ENCODE assay signal across 20 cellular contexts in the genomic region with DNA sequence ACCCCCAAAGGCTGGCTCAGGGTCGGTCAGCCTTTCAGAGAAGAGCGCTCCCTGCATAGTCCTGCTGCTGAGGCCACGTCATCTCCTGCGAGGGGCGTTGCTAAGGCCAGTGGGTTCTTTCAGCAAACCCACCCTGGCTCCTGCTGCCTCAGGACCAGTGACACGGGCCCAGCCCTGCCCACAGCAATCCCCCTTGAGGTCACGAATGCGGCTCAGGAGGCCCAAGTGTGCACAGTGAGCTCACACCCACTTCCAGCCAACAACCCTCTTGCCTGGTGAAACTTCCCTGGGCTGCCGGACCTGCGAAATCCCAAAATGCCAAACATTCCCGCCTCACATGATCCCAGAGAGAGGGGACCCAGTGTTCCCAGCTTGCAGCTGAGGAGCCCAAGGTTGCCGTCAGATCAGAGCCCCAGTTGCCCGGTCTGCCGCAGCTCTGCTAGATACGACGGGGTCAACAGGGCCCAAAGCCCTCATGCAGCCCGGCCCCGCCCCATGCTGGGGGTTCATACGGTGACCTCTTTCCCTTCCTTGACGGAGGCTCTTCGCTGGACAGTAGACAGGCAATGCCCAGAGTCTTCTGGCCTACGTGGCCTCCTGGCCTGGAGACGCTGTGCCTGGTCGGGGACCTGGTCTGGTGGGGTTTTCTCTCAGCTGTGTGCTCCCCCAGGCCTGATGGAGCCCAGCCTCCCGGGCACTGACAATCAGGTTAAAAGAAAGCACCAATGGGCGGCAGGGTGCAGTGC.
A peak's percentile ranks its signal among the peaks of the same experiment; 100 is the strongest.
DNase-seq lines count a peak whose midpoint lies in the region; ATAC-seq, FAIRE-seq and TF ChIP-seq lines count a peak whose summit lies in the region.
"Had no signal": no experiment of that assay in that cellular context is flagged by ENCODE, and none has a peak within 500 bp of the region (broad histone marks: within the 10 kb centered on the region; RNA-seq: fewer than 3 reads in every experiment).

No MANE protein-coding gene starts in this region.

- DNase-seq in activated effector memory CD4-positive, alpha-beta T cell treated with anti-CD3 and anti-CD28 coated beads, Interleukin-2, amount 50 U/mL, for 16 hours = peak; percentile 49
- no peak for DNase-seq in activated effector memory CD4-positive, alpha-beta T cell treated with Interleukin-2 at 50 U/mL for 16 hours
- DNase-seq in H1 (ENCODE audit: low read depth in 1 of 2, low spot score in 2 of 2) = no peak
- peak; percentile 85 for DNase-seq in mesenteric fat pad (ENCODE audit: low spot score)
- peak; percentile 38 for DNase-seq in ureter (ENCODE audit: low spot score)
- DNase-seq in NCI-H187 treated with DMSO at 0.1 percent for 48 hours (lab: John Stamatoyannopoulos, UW) = no peak
- DNase-seq in stimulated activated CD4-positive, alpha-beta T cell treated with anti-CD3 and anti-CD28 coated beads, Interleukin-4, amount 100 ng/mL, for 1 hour = no peak
- DNase-seq: AML-193; CD4-positive, alpha-beta memory T cell; DMS79 treated with DMSO at 0.1 percent for 48 hours; NCI-H1092 treated with DMSO at 0.1 percent for 48 hours; NCI-H1694; NCI-H446; NCI-H774 had no signal

- TF ChIP-seq CTCF in H1 (IDR thresholded peaks at IDR 0.05; ENCODE audit: control extremely low read depth in 1 of 3, insufficient read depth in 1 of 3, low read depth in 1 of 3, low read length in 3 of 3) = no peak

- no peak overlapping the region for H3K56ac ChIP-seq in H1 (replicated peaks; ENCODE audit: insufficient read length, low read depth, low read length)

- peak overlapping the region; percentile 73 for H3K14ac ChIP-seq in H1 (ENCODE audit: insufficient read length)

- H3K27me3 ChIP-seq in H1 (replicated peaks in 1 of 4; ENCODE audit: control insufficient read depth in 3 of 4, extremely low read depth in 1 of 4, insufficient read depth in 3 of 4, low read length in 3 of 4) = no peaks in the 10 kb centered on the region

- H3K23ac ChIP-seq in H1 (ENCODE audit: insufficient read length) = no peak overlapping the region

- CTCF ChIA-PET in H1 (lab: Charles Lee; ENCODE audit: partially characterized antibody) = no interaction called here

- H4K20me1 ChIP-seq in H1 (replicated peaks in 1 of 2; ENCODE audit: control insufficient read depth in 1 of 2, insufficient read depth in 2 of 2, low read length in 2 of 2) = no peaks in the 10 kb centered on the region

- no peak overlapping the region for H2BK5ac ChIP-seq in H1 (ENCODE audit: low read depth, low read length)

- no peaks in the 10 kb centered on the region for H3K36me3 ChIP-seq in H1 (ENCODE audit: control insufficient read depth in 2 of 4, insufficient read depth in 4 of 4, low read length in 3 of 4)

- no peak overlapping the region for H3K4ac ChIP-seq in H1 (replicated peaks; ENCODE audit: insufficient read length, low read depth, low read length)

- H2AFZ ChIP-seq in H1 (ENCODE audit: low read length) = no peak overlapping the region

- H4K5ac ChIP-seq in H1 (ENCODE audit: insufficient read length, low read depth, low read length) = no peak overlapping the region

- no peak for ATAC-seq in HG02610 (IDR thresholded peaks at IDR 0.05; ENCODE audit: unreplicated experiment)
- ATAC-seq: A549 had no signal

- TF ChIP-seq POLR2A in H1 (IDR thresholded peaks at IDR 0.05; ENCODE audit: control extremely low read depth in 1 of 2, low read depth in 2 of 2, low read length in 2 of 2) = no peak

- no peak overlapping the region for H4K8ac ChIP-seq in H1 (ENCODE audit: extremely low read depth, insufficient read depth, low read length)

- no peak overlapping the region for H3K9ac ChIP-seq in H1 (replicated peaks in 1 of 4; ENCODE audit: extremely low read depth in 1 of 4, low read depth in 3 of 4, low read length in 3 of 4)
- H3K9ac ChIP-seq: KMS-11 had no signal

- peaks cover 0 to 2% (median 0%) of the 10 kb centered on the region in 4 experiments; a peak in 1 of 7 replicates for H3K4me1 ChIP-seq in H1 (replicated peaks in 1 of 4; ENCODE audit: control insufficient read depth in 3 of 4, insufficient read depth in 4 of 4, low read length in 3 of 4)
- H3K4me1 ChIP-seq: A549 had no signal

- H3K27ac ChIP-seq in H1 (ENCODE audit: low read depth, low read length) = no peak overlapping the region
- H3K27ac ChIP-seq: A549, KMS-11 had no signal

- no peak overlapping the region for H2AK5ac ChIP-seq in H1 (ENCODE audit: low read depth, low read length)

- H3K4me3 ChIP-seq in H1 (ENCODE audit: extremely low read depth in 1 of 4, insufficient read depth in 2 of 4, low read depth in 3 of 4, low read length in 4 of 4) = no peak overlapping the region
- H3K4me3 ChIP-seq: A549 had no signal

- no peaks in the 10 kb centered on the region for H3K79me1 ChIP-seq in H1 (ENCODE audit: low read depth, low read length)

- no peak overlapping the region for H2BK12ac ChIP-seq in H1 (ENCODE audit: low read depth, low read length)

- no peak overlapping the region for H3K18ac ChIP-seq in H1 (ENCODE audit: extremely low read depth, low read length)

- H3K9me3 ChIP-seq in H1 (ENCODE audit: insufficient read depth in 2 of 2, low read depth in 1 of 2, low read length in 1 of 2) = peaks cover 2 to 3% of the 10 kb centered on the region in 2 experiments; a peak in 1 of 4 replicates

- WGBS in H1 (ENCODE audit: extremely low coverage in 1 of 2, insufficient coverage in 1 of 2, insufficient read length in 1 of 2, insufficient replicate concordance in 2 of 2, low coverage in 1 of 2, low lambda C conversion rate in 2 of 2, missing lambda C conversion rate in 1 of 2), 2 experiments = 87% methylated on average over 22 of the region's 26 CpGs; no CpG with 5 or more reads in 1 of the 2 experiments

- TF ChIP-seq EP300 in H1 (IDR thresholded peaks at IDR 0.05; ENCODE audit: borderline replicate concordance in 1 of 2, low read depth in 2 of 2, low read length in 2 of 2) = no peak

- H3K4me2 ChIP-seq in H1 (ENCODE audit: insufficient read depth in 1 of 2, low read depth in 2 of 2, low read length in 2 of 2) = no peak overlapping the region
- H3K4me2 ChIP-seq: A549, KMS-11 had no signal

- no peak overlapping the region for H2BK20ac ChIP-seq in H1 (ENCODE audit: low read length)

- H2BK15ac ChIP-seq in H1 (ENCODE audit: low read length) = no peak overlapping the region

- H2BK120ac ChIP-seq in H1 (replicated peaks; ENCODE audit: low read depth, low read length) = no peak overlapping the region

- no peak for TF ChIP-seq RAD21 in H1 (IDR thresholded peaks at IDR 0.05 in 1 of 2, conservative IDR thresholded peaks at IDR 0.05 in 1 of 2; ENCODE audit: low read depth in 2 of 2, low read length in 2 of 2)

- H4K91ac ChIP-seq in H1 (replicated peaks; ENCODE audit: insufficient read length, low read length) = no peak overlapping the region

- no peaks in the 10 kb centered on the region for H3K79me2 ChIP-seq in H1 (ENCODE audit: control insufficient read depth in 1 of 2, insufficient read depth in 2 of 2, low read length in 2 of 2)

- POLR2A ChIA-PET in H1 (lab: Charles Lee; ENCODE audit: partially characterized antibody) = interaction anchor here (0.6 kb wide), 1 partner anchor 13 kb away, joined by 3 read pairs; no protein-coding TSS in a partner anchor

- no peak for FAIRE-seq in H1 (lab: Jason Lieb, UNC)
- FAIRE-seq: A549, D721Med, G401.6, GM12892 had no signal

- H3K23me2 ChIP-seq in H1 (ENCODE audit: low read depth, low read length) = no peaks in the 10 kb centered on the region

TF ChIP-seq in H1, 55 proteins besides CTCF, POLR2A, EP300 and RAD21:
- TF ChIP-seq SP4 (IDR thresholded peaks at IDR 0.05; ENCODE audit: low read length) (no peak), EZH2 (IDR thresholded peaks at IDR 0.05; ENCODE audit: low read depth, low read length, severe bottlenecking) (no peak), ATF2 (IDR thresholded peaks at IDR 0.05; ENCODE audit: low read length) (no peak), JUND (IDR thresholded peaks at IDR 0.05; ENCODE audit: low read length) (no peak), TEAD4 (IDR thresholded peaks at IDR 0.05; ENCODE audit: low read depth, low read length) (no peak), NANOG (IDR thresholded peaks at IDR 0.05; ENCODE audit: insufficient read depth, low read depth, low read length, poor library complexity, severe bottlenecking) (no peak), RXRA (IDR thresholded peaks at IDR 0.05; ENCODE audit: insufficient read depth, low read depth, low read length) (no peak), SAP30 (IDR thresholded peaks at IDR 0.05; ENCODE audit: insufficient read depth, insufficient replicate concordance, low read length) (no peak)

Comparison
In these comparisons a context has a peak if more than half of its experiments do, and no peak if none do; other contexts are left out.
1. DNase-seq: peak in activated effector memory CD4-positive, alpha-beta T cell treated with anti-CD3 and anti-CD28 coated beads, Interleukin-2, amount 50 U/mL, for 16 hours (single experiment), mesenteric fat pad (single experiment) and ureter (single experiment); none in activated effector memory CD4-positive, alpha-beta T cell treated with Interleukin-2 at 50 U/mL for 16 hours (single experiment), H1 (0 of 2), NCI-H187 treated with DMSO at 0.1 percent for 48 hours (single experiment) and stimulated activated CD4-positive, alpha-beta T cell treated with anti-CD3 and anti-CD28 coated beads, Interleukin-4, amount 100 ng/mL, for 1 hour (single experiment).